Comparison of ENCODE assay signal across 8 cellular contexts in genomic region chr6:110877154-110877564, GRCh38. TPM values are rescaled to one million over a fixed set of nuclear protein-coding genes. Genes with fewer than 3 reads are reported as not detected.
A peak's percentile ranks its signal among the peaks of the same experiment; 100 is the strongest.
DNase-seq lines count a peak whose midpoint lies in the region; ATAC-seq and TF ChIP-seq lines count a peak whose summit lies in the region.

No MANE protein-coding gene starts in this region.

- H3K9me3 ChIP-seq in right lobe of liver (no peaks in the 10 kb centered on the region), tibial nerve (no peaks in the 10 kb centered on the region)

- H3K9me3 Mint-ChIP-seq in activated naive CD4-positive, alpha-beta T cell treated with anti-CD3 and anti-CD28 coated beads for 36 hours, result no peaks in the 10 kb centered on the region

- H3K4me3 Mint-ChIP-seq in activated naive CD4-positive, alpha-beta T cell treated with anti-CD3 and anti-CD28 coated beads for 36 hours, result peak overlapping the region; percentile 95

- no peak for ATAC-seq in right lobe of liver

- intact Hi-C loops in activated naive CD4-positive, alpha-beta T cell treated with anti-CD3 and anti-CD28 coated beads for 36 hours (cut with micrococcal nuclease), result loop anchor here (2.0 to 10.0 kb wide), 5 partner anchors 210 to 1862 kb away; partner anchors contain the start of gene SLC16A10
- intact Hi-C loops in right lobe of liver (cut with DNase I), result no loop called here

- H3K4me3 ChIP-seq in right lobe of liver (peak overlapping the region; percentile 81 to 90 (median 89)), tibial nerve (peak overlapping the region; percentile 68 to 85 (median 72))

- peaks cover 16% of the 10 kb centered on the region for H3K36me3 Mint-ChIP-seq in activated naive CD4-positive, alpha-beta T cell treated with anti-CD3 and anti-CD28 coated beads for 36 hours (ENCODE audit: low read depth)

- TF ChIP-seq POLR2A in right lobe of liver (IDR thresholded peaks at IDR 0.05), result peak; percentile 25
- TF ChIP-seq POLR2A in tibial nerve (IDR thresholded peaks at IDR 0.05), result no peak

- peak overlapping the region in 2 of 3 donors; percentile 83 to 91 for H3K27ac ChIP-seq in right lobe of liver
- H3K27ac ChIP-seq in tibial nerve, result peak overlapping the region in 3 of 4 donors; percentile 86 to 97 (median 96)

- no peaks in the 10 kb centered on the region for H3K27me3 ChIP-seq in right lobe of liver
- no peaks in the 10 kb centered on the region for H3K27me3 ChIP-seq in tibial nerve

- H3K36me3 ChIP-seq in right lobe of liver (no peaks in the 10 kb centered on the region), tibial nerve (no peaks in the 10 kb centered on the region)

- no peak for TF ChIP-seq EP300 in tibial nerve (IDR thresholded peaks at IDR 0.05)

- peaks cover 57% of the 10 kb centered on the region for H3K4me1 Mint-ChIP-seq in activated naive CD4-positive, alpha-beta T cell treated with anti-CD3 and anti-CD28 coated beads for 36 hours (ENCODE audit: low read depth)

- H3K27ac Mint-ChIP-seq in activated naive CD4-positive, alpha-beta T cell treated with anti-CD3 and anti-CD28 coated beads for 36 hours, result peak overlapping the region; percentile 88

- no peak for DNase-seq in activated naive CD4-positive, alpha-beta T cell treated with anti-CD3 and anti-CD28 coated beads for 36 hours
- no peak for DNase-seq in activated naive CD4-positive, alpha-beta T cell (lab: John Stamatoyannopoulos, UW)
- peak; percentile 43 for DNase-seq in amniotic epithelial cell (ENCODE audit: low read depth)
- no peak for DNase-seq in right lobe of liver
- DNase-seq in tibial nerve (ENCODE audit: low spot score in 2 of 2), result no peak
- DNase-seq in NCI-H146 treated with DMSO at 0.1 percent for 48 hours (lab: John Stamatoyannopoulos, UW; ENCODE audit: unreplicated experiment), result no peak
- DNase-seq in HK-2 (ENCODE audit: unreplicated experiment), result no peak
- DNase-seq in dedifferentiated amniotic fluid mesenchymal stem cell (ENCODE audit: extremely low spot score), result no peak

- 33% methylated on average over 8 of the region's 8 CpGs for WGBS in right lobe of liver (ENCODE audit: insufficient coverage, low coverage, low lambda C conversion rate, missing lambda C conversion rate)
- WGBS in tibial nerve, 2 donors, result 42 to 44% methylated on average over 8 of the region's 8 CpGs

- H3K4me1 ChIP-seq in right lobe of liver, result peaks cover 0 to 54% (median 11%) of the 10 kb centered on the region in 4 donors
- H3K4me1 ChIP-seq in tibial nerve, result peaks cover 0 to 64% (median 40%) of the 10 kb centered on the region in 4 donors

- TF ChIP-seq CTCF in right lobe of liver (IDR thresholded peaks at IDR 0.05) (no peak), tibial nerve (IDR thresholded peaks at IDR 0.05) (no peak)

- CTCF ChIA-PET in activated naive CD4-positive, alpha-beta T cell treated with anti-CD3 and anti-CD28 coated beads for 36 hours (lab: Charles Lee), result interaction anchor here (0.7 to 1.6 kb wide), 5 partner anchors 62 to 349 kb away, joined by 3 to 13 read pairs (median 4); partner anchors contain the start of gene CDK19

- H3K27me3 Mint-ChIP-seq in activated naive CD4-positive, alpha-beta T cell treated with anti-CD3 and anti-CD28 coated beads for 36 hours (ENCODE audit: low read depth), result no peaks in the 10 kb centered on the region

RNA-seq across cellular contexts. Expression of gene AMD1, which starts 2.6 kb away (rescaled TPM):
- total RNA-seq in activated naive CD4-positive, alpha-beta T cell treated with anti-CD3 and anti-CD28 coated beads for 36 hours, result 10 to 100 TPM; 72.6 to 75.3 TPM
- total RNA-seq in right lobe of liver, result 10 to 100 TPM; 11.5 to 49.4 (median 24.2) TPM
- total RNA-seq in tibial nerve, result 10 to 100 TPM; 61.8 to 95.0 (median 81.8) TPM
